In the genomic region with DNA sequence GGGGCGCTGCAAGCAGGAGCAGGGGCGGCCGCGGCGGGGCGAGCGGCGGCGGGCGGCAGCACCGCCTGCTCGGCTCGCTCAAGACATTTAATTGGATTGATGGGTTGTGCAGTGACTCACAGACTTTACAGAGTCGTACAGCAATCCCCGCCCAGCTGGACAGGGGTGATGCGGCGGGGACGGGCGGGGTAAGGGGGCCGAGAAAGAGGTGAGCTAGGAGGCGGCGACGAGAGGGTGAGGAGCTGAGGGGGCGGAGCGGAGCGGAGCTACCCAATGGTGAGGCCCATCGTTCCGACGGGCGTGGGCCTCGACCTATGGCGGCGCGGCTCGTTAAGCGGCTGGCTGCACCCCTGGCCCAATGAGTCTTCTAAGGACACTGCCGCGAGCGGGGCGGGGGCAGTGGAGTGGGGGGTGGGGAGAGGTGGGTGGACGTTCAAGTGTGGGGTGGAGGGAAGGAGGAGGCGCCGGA, we compare ENCODE assay signal across 8 cellular contexts.
DNase-seq lines count a peak whose midpoint lies in the region; ATAC-seq and TF ChIP-seq lines count a peak whose summit lies in the region.

No MANE protein-coding gene starts in this region.

- peaks cover 0 to 3% (median 0%) of the 10 kb centered on the region in 12 donors for H3K9me3 ChIP-seq in heart left ventricle

- peak overlapping the region; percentile 98 for H3K27ac Mint-ChIP-seq in progenitor cell of endocrine pancreas

- no peaks in the 10 kb centered on the region for H3K36me3 Mint-ChIP-seq in progenitor cell of endocrine pancreas (ENCODE audit: insufficient read depth)

- CTCF ChIA-PET in GM10248 (lab: Yijun Ruan, JAX) = interaction anchor here (0.6 to 5.5 kb wide), 23 partner anchors 8 to 420 kb away, joined by 3 to 59 read pairs (median 5); a partner anchor contains a TSS

- no peaks in the 10 kb centered on the region for H3K27me3 ChIP-seq in heart left ventricle

- H3K4me1 Mint-ChIP-seq in progenitor cell of endocrine pancreas (ENCODE audit: low read depth) = peaks cover 10% of the 10 kb centered on the region

- H3K4me1 ChIP-seq in heart left ventricle (peaks cover 0 to 30% (median 16%) of the 10 kb centered on the region in 12 donors), urinary bladder (ENCODE audit: insufficient read depth) (no peaks in the 10 kb centered on the region)

- WGBS in heart left ventricle, 4 donors = 0 to 1% (median 0%) methylated on average over 23 to 43 of the region's 43 CpGs
- under 1% methylated on average over 43 of the region's 43 CpGs for WGBS in urinary bladder

- no peaks in the 10 kb centered on the region for H3K36me3 ChIP-seq in heart left ventricle
- no peaks in the 10 kb centered on the region for H3K36me3 ChIP-seq in urinary bladder (ENCODE audit: insufficient read depth)

- peak; percentile 4 for TF ChIP-seq CTCF in GM10248 (IDR thresholded peaks at IDR 0.05; ENCODE audit: control extremely low read depth, extremely low read depth, low read depth, missing control alignments)
- peak in 4 of 12 donors; percentile 15 to 46 (median 23) for TF ChIP-seq CTCF in heart left ventricle (IDR thresholded peaks at IDR 0.05)
- TF ChIP-seq CTCF in progenitor cell of endocrine pancreas (IDR thresholded peaks at IDR 0.05; ENCODE audit: unreplicated experiment) = no peak

- TF ChIP-seq POLR2A in heart left ventricle (IDR thresholded peaks at IDR 0.05) = peak; percentile 85 to 99

- peak overlapping the region; percentile 74 to 99 (median 97) for H3K27ac ChIP-seq in heart left ventricle
- peak overlapping the region; percentile 93 for H3K27ac ChIP-seq in urinary bladder (ENCODE audit: low read depth)

- POLR2A ChIA-PET in GM10248 (lab: Yijun Ruan, JAX) = interaction anchor here (0.5 to 5.6 kb wide), 34 partner anchors 9 to 909 kb away, joined by 3 to 57 read pairs (median 4); a partner anchor contains a TSS

- peak; percentile 97 for DNase-seq in GM10248 (ENCODE audit: extremely low spot score)
- DNase-seq in NCI-H1092 treated with DMSO at 0.1 percent for 48 hours (lab: John Stamatoyannopoulos, UW) = peak; percentile 99
- peak; percentile 96 for DNase-seq in SKM-1 (lab: John Stamatoyannopoulos, UW; ENCODE audit: unreplicated experiment)
- DNase-seq in activated naive CD8-positive, alpha-beta T cell treated with anti-CD3 and anti-CD28 coated beads, Interleukin-2, amount 50 U/mL, for 16 hours (ENCODE audit: low read depth, low spot score) = peak; percentile 96
- peak; percentile 99 to 100 (median 100) for DNase-seq in heart left ventricle
- peak; percentile 95 for DNase-seq in progenitor cell of endocrine pancreas (ENCODE audit: low spot score, unreplicated experiment)

- H3K27me3 Mint-ChIP-seq in progenitor cell of endocrine pancreas = no peaks in the 10 kb centered on the region

- peak overlapping the region; percentile 92 for H3K4me3 Mint-ChIP-seq in progenitor cell of endocrine pancreas (ENCODE audit: low read depth)

- peaks cover 2% of the 10 kb centered on the region for H3K9me3 Mint-ChIP-seq in progenitor cell of endocrine pancreas (ENCODE audit: low read depth)

- H3K4me3 ChIP-seq in heart left ventricle (peak overlapping the region; percentile 50 to 88 (median 78)), urinary bladder (ENCODE audit: low read depth, low read length) (peak overlapping the region; percentile 71)

- ATAC-seq in HG02588 (IDR thresholded peaks at IDR 0.05; ENCODE audit: unreplicated experiment) (peak; percentile 84), heart left ventricle (peak; percentile 92 to 95 (median 94))

- intact Hi-C loops in heart left ventricle (cut with DNase I) = loop anchor here in 9 of 10 donors (1.0 to 10.0 kb wide), 17 partner anchors 16 to 227 kb away; a partner anchor contains a TSS

Comparison
In these comparisons a context has a peak if more than half of its experiments do, and no peak if none do; other contexts are left out.
1. Peak in every context shown above with its lines: DNase-seq, ATAC-seq, H3K4me3 ChIP-seq and H3K27ac ChIP-seq.